Comparison of ENCODE assay signal across 1 cellular context in genomic region chr2:42095923-42096408, GRCh38.
TF ChIP-seq lines count a peak whose summit lies in the region.

No MANE protein-coding gene starts in this region.

TF ChIP-seq in HepG2, 621 proteins besides CTCF, POLR2A, EP300 and RAD21 (continued from another document):
- TF ChIP-seq FOSL2 (CRISPR knock-in tag; IDR thresholded peaks at IDR 0.05) (0 out of 2 replicates have a peak, but pooled peaks have one; percentile 9), ZNF414 (CRISPR knock-in tag; IDR thresholded peaks at IDR 0.05) (peak; percentile 48; the same call in 1 of the 2 replicates), ZNF331 (CRISPR knock-in tag; IDR thresholded peaks at IDR 0.05) (peak; percentile 74; the same call in 1 of the 2 replicates), KMT2A (CRISPR knock-in tag; IDR thresholded peaks at IDR 0.05) (0 out of 2 replicates have a peak, but pooled peaks have one; percentile 24), STAG1 (CRISPR knock-in tag; IDR thresholded peaks at IDR 0.05) (peak; percentile 96), SAP130 (CRISPR knock-in tag; IDR thresholded peaks at IDR 0.05; ENCODE audit: low read depth) (peak; percentile 38; the same call in 1 of the 2 replicates), MNT (IDR thresholded peaks at IDR 0.05) (no peak), FOXK1 (CRISPR knock-in tag; IDR thresholded peaks at IDR 0.05; ENCODE audit: borderline replicate concordance, low read depth) (peak; percentile 62; the same call in 1 of the 2 replicates)
